2 cellular contexts compared by ENCODE assay signal in genomic region chr4:47410271-47410670, GRCh38.
TF ChIP-seq lines count a peak whose summit lies in the region.

No MANE protein-coding gene starts in this region.

TF ChIP-seq in GM23338, 12 proteins besides CTCF, POLR2A, EP300 and RAD21:
- TF ChIP-seq ZNF331 (CRISPR knock-in tag; IDR thresholded peaks at IDR 0.05; ENCODE audit: low read depth) = no peak
- no peak for TF ChIP-seq ZNF462 (CRISPR knock-in tag; IDR thresholded peaks at IDR 0.05)
- TF ChIP-seq REST (IDR thresholded peaks at IDR 0.05; ENCODE audit: unreplicated experiment) = no peak
- TF ChIP-seq EZH2 (IDR thresholded peaks at IDR 0.05; ENCODE audit: low read depth, unreplicated experiment) = no peak
- TF ChIP-seq CREB1 (CRISPR knock-in tag; IDR thresholded peaks at IDR 0.05; ENCODE audit: low read depth) = no peak
- TF ChIP-seq ETS1 (IDR thresholded peaks at IDR 0.05) = no peak
- no peak for TF ChIP-seq JUNB (IDR thresholded peaks at IDR 0.05; ENCODE audit: unreplicated experiment)
- no peak for TF ChIP-seq POLR2AphosphoS5 (IDR thresholded peaks at IDR 0.05; ENCODE audit: low read depth)
- no peak for TF ChIP-seq EZH2phosphoT487 (IDR thresholded peaks at IDR 0.05; ENCODE audit: unreplicated experiment)
- no peak for TF ChIP-seq NANOG (IDR thresholded peaks at IDR 0.05; ENCODE audit: borderline replicate concordance)
- TF ChIP-seq STAT1 (IDR thresholded peaks at IDR 0.05; ENCODE audit: unreplicated experiment) = no peak
- TF ChIP-seq ZNF114 (CRISPR knock-in tag; IDR thresholded peaks at IDR 0.05) = no peak

TF ChIP-seq in H1, 55 proteins besides CTCF, POLR2A, EP300 and RAD21:
- TF ChIP-seq MAFK (IDR thresholded peaks at IDR 0.05; ENCODE audit: low read depth, low read length) = no peak
- TF ChIP-seq JUND (IDR thresholded peaks at IDR 0.05; ENCODE audit: low read length) = no peak
- TF ChIP-seq SIX5 (IDR thresholded peaks at IDR 0.05; ENCODE audit: low read depth, low read length) = no peak
- no peak for TF ChIP-seq RNF2 (IDR thresholded peaks at IDR 0.05; ENCODE audit: borderline replicate concordance, low read depth, low read length, missing control alignments, poor library complexity, severe bottlenecking)
- no peak for TF ChIP-seq KDM1A (IDR thresholded peaks at IDR 0.05; ENCODE audit: borderline replicate concordance, low read length)
- no peak for TF ChIP-seq TCF12 (IDR thresholded peaks at IDR 0.05; ENCODE audit: low read depth, low read length)
- no peak for TF ChIP-seq NANOG (IDR thresholded peaks at IDR 0.05; ENCODE audit: insufficient read depth, low read depth, low read length, poor library complexity, severe bottlenecking)
- TF ChIP-seq RBBP5 (IDR thresholded peaks at IDR 0.05; ENCODE audit: borderline replicate concordance, low read depth, low read length) = no peak
- TF ChIP-seq HDAC6 (IDR thresholded peaks at IDR 0.05; ENCODE audit: low read depth, low read length) = no peak
- TF ChIP-seq SIRT6 (IDR thresholded peaks at IDR 0.05; ENCODE audit: low read length) = no peak
- no peak for TF ChIP-seq TAF7 (optimal IDR thresholded peaks at IDR 0.05; ENCODE audit: borderline replicate concordance, low read depth, low read length)
- no peak for TF ChIP-seq BRCA1 (IDR thresholded peaks at IDR 0.05; ENCODE audit: low read depth, low read length)
- TF ChIP-seq MAX (IDR thresholded peaks at IDR 0.05) = no peak
- no peak for TF ChIP-seq EGR1 (IDR thresholded peaks at IDR 0.05; ENCODE audit: borderline replicate concordance, low read depth, low read length)
- no peak for TF ChIP-seq YY1 (IDR thresholded peaks at IDR 0.05; ENCODE audit: low read depth, low read length)
- TF ChIP-seq ATF2 (IDR thresholded peaks at IDR 0.05; ENCODE audit: low read length) = no peak
- TF ChIP-seq GTF2F1 (IDR thresholded peaks at IDR 0.05; ENCODE audit: borderline replicate concordance, low read depth, low read length) = no peak
- TF ChIP-seq SP4 (IDR thresholded peaks at IDR 0.05; ENCODE audit: low read length) = no peak
- no peak for TF ChIP-seq CEBPB (IDR thresholded peaks at IDR 0.05; ENCODE audit: low read depth, low read length)
- no peak for TF ChIP-seq RXRA (IDR thresholded peaks at IDR 0.05; ENCODE audit: insufficient read depth, low read depth, low read length)
